ENCODE assay signal across 25 cellular contexts in the genomic region with DNA sequence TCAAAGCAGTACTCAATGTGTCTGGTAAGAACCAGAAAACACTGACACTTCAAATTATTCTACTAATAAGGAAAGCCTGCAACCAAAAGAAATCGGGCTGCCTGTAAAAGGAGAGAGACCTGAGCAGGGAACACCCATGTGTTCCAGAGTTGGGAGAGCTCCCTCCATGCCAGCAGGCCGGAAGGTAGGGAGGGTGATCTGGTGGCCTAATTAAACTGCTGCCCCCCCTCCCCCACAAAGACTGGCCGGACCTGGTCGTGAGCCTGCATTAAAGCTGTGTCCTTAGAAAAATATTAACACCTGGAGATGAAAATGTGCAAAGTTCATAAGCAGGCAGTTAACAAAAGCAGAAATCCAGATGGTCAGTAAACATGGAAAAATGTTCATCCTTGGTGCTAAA.
DNase-seq lines count a peak whose midpoint lies in the region; ATAC-seq, FAIRE-seq and TF ChIP-seq lines count a peak whose summit lies in the region.
"Had no signal": no experiment of that assay in that cellular context is flagged by ENCODE, and none has a peak within 500 bp of the region (broad histone marks: within the 10 kb centered on the region; RNA-seq: fewer than 3 reads in every experiment).

No MANE protein-coding gene starts in this region.

- DNase-seq in activated T-cell treated with anti-CD3 and anti-CD28 coated beads, Interleukin-2, amount 50 U/mL, for 72 hours = no peak
- DNase-seq in activated T-cell treated with anti-CD3 and anti-CD28 coated beads for 4 hours (no peak), kidney (peak; percentile 82), pancreas (peak in 2 of 6 donors; percentile 25 to 54), tibial artery (no peak), dedifferentiated amniotic fluid mesenchymal stem cell (ENCODE audit: extremely low spot score) (no peak), DMS79 (lab: John Stamatoyannopoulos, UW) (no peak)
- DNase-seq: activated CD4-positive, alpha-beta T cell treated with anti-CD3 and anti-CD28 coated beads for 48 hours; activated naive CD4-positive, alpha-beta T cell treated with anti-CD3 and anti-CD28 coated beads, Interleukin-2, amount 10 ng/mL, durations not matched to agents 7 days and 5 days; anterior cingulate cortex; CD4-positive, alpha-beta memory T cell; islet precursor cell; KG1; lower lobe of right lung; MM.1S; NCI-H2081; NCI-H345; stomach; trophoblast cell had no signal

- intact Hi-C loops in kidney (cut with DNase I) (no loop called here), pancreas (cut with DNase I) (no loop called here), tibial artery (cut with DNase I; ENCODE audit: low total_unique reads) (loop anchor here (2.0 to 10.0 kb wide), 2 partner anchors 64 to 170 kb away; a partner anchor contains a TSS)

- no peak overlapping the region for H3K9ac ChIP-seq in kidney (ENCODE audit: low read length in 2 of 2)
- H3K9ac ChIP-seq: neural progenitor cell had no signal

- peaks cover 33 to 46% of the 10 kb centered on the region in 2 donors for H3K36me3 Mint-ChIP-seq in activated T-cell treated with anti-CD3 and anti-CD28 coated beads, Interleukin-2, amount 50 U/mL, for 72 hours (ENCODE audit: insufficient read depth in 2 of 2)

- peaks cover 60% of the 10 kb centered on the region for H3K4me1 Mint-ChIP-seq in activated T-cell treated with anti-CD3 and anti-CD28 coated beads, Interleukin-2, amount 50 U/mL, for 72 hours (ENCODE audit: low read depth)
- H3K4me1 Mint-ChIP-seq: neural progenitor cell had no signal

- H3K27me3 Mint-ChIP-seq in activated T-cell treated with anti-CD3 and anti-CD28 coated beads, Interleukin-2, amount 50 U/mL, for 72 hours (ENCODE audit: low read depth) = no peaks in the 10 kb centered on the region
- H3K27me3 Mint-ChIP-seq: activated naive CD4-positive, alpha-beta T cell treated with anti-CD3 and anti-CD28 coated beads, Interleukin-2, amount 10 ng/mL, durations not matched to agents 7 days and 5 days; CD4-positive, alpha-beta memory T cell; dendritic cell treated with granulocyte-macrophage colony-stimulating factor and Interleukin-4, amounts not matched to agents 40 ng/mL and 50 ng/mL, for 4 days had no signal

- peaks cover 16 to 27% of the 10 kb centered on the region in 2 donors for H3K4me1 ChIP-seq in kidney (ENCODE audit: control insufficient read depth in 1 of 2, insufficient read depth in 1 of 2, low read depth in 1 of 2, low read length in 2 of 2)
- peaks cover 8 to 10% (median 8%) of the 10 kb centered on the region in 3 donors for H3K4me1 ChIP-seq in pancreas
- peaks cover 0 to 51% (median 19%) of the 10 kb centered on the region in 4 donors for H3K4me1 ChIP-seq in tibial artery
- H3K4me1 ChIP-seq: neural progenitor cell had no signal

- peak overlapping the region; percentile 59 to 88 for H3K27ac ChIP-seq in kidney (ENCODE audit: low read depth in 2 of 2, low read length in 2 of 2)
- H3K27ac ChIP-seq in pancreas = peak overlapping the region in 1 of 4 donors; percentile 33
- H3K27ac ChIP-seq in tibial artery = peak overlapping the region; percentile 81
- H3K27ac ChIP-seq: lower lobe of right lung, neural progenitor cell had no signal

- H3K9me3 ChIP-seq in kidney (ENCODE audit: control insufficient read depth in 1 of 2, low read length in 2 of 2) (no peaks in the 10 kb centered on the region), pancreas (no peaks in the 10 kb centered on the region), tibial artery (no peaks in the 10 kb centered on the region)
- H3K9me3 ChIP-seq: lower lobe of right lung, stomach had no signal

- H3K9me3 Mint-ChIP-seq in activated T-cell treated with anti-CD3 and anti-CD28 coated beads, Interleukin-2, amount 50 U/mL, for 72 hours = no peaks in the 10 kb centered on the region
- H3K9me3 Mint-ChIP-seq: activated naive CD4-positive, alpha-beta T cell treated with anti-CD3 and anti-CD28 coated beads, Interleukin-2, amount 10 ng/mL, durations not matched to agents 7 days and 5 days; CD4-positive, alpha-beta memory T cell; dendritic cell treated with granulocyte-macrophage colony-stimulating factor and Interleukin-4, amounts not matched to agents 40 ng/mL and 50 ng/mL, for 4 days; GM23338; neural progenitor cell had no signal

- no peak overlapping the region for H3K27ac Mint-ChIP-seq in activated T-cell treated with anti-CD3 and anti-CD28 coated beads, Interleukin-2, amount 50 U/mL, for 72 hours
- H3K27ac Mint-ChIP-seq: activated naive CD4-positive, alpha-beta T cell treated with anti-CD3 and anti-CD28 coated beads, Interleukin-2, amount 10 ng/mL, durations not matched to agents 7 days and 5 days; dendritic cell treated with granulocyte-macrophage colony-stimulating factor and Interleukin-4, amounts not matched to agents 40 ng/mL and 50 ng/mL, for 4 days; GM23338; neural progenitor cell had no signal

- no peak overlapping the region for H3K4me3 ChIP-seq in kidney (ENCODE audit: low read length in 2 of 2)
- no peak overlapping the region for H3K4me3 ChIP-seq in pancreas
- H3K4me3 ChIP-seq in tibial artery = no peak overlapping the region
- H3K4me3 ChIP-seq: GM23338, lower lobe of right lung, neural progenitor cell, stomach had no signal

- ATAC-seq in activated T-cell treated with anti-CD3 and anti-CD28 coated beads, Interleukin-2, amount 50 U/mL, for 72 hours (replicated peaks in 1 of 2) = no peak
- peak; percentile 33 to 82 (median 70) for ATAC-seq in pancreas
- ATAC-seq in GM19467 (IDR thresholded peaks at IDR 0.05; ENCODE audit: unreplicated experiment) = no peak
- ATAC-seq: GM23338, lower lobe of right lung had no signal

- 11 to 18% methylated on average over 4 of the region's 4 CpGs for WGBS in pancreas, 2 donors

- H3K4me3 Mint-ChIP-seq in activated T-cell treated with anti-CD3 and anti-CD28 coated beads, Interleukin-2, amount 50 U/mL, for 72 hours = peak overlapping the region; percentile 70 to 73
- H3K4me3 Mint-ChIP-seq: activated naive CD4-positive, alpha-beta T cell treated with anti-CD3 and anti-CD28 coated beads, Interleukin-2, amount 10 ng/mL, durations not matched to agents 7 days and 5 days; CD4-positive, alpha-beta memory T cell; dendritic cell treated with granulocyte-macrophage colony-stimulating factor and Interleukin-4, amounts not matched to agents 40 ng/mL and 50 ng/mL, for 4 days; GM23338; neural progenitor cell had no signal

- H3K27me3 ChIP-seq in pancreas = no peaks in the 10 kb centered on the region
- no peaks in the 10 kb centered on the region for H3K27me3 ChIP-seq in tibial artery
- H3K27me3 ChIP-seq: neural progenitor cell, stomach had no signal

- FAIRE-seq in kidney (lab: Jason Lieb, UNC) (no peak), pancreas (lab: Jason Lieb, UNC) (no peak)
- FAIRE-seq: endometrium, GM12891 had no signal

- H3K36me3 ChIP-seq in kidney (ENCODE audit: control insufficient read depth in 1 of 2, insufficient read depth in 2 of 2, low read length in 2 of 2) (peaks cover 4 to 7% of the 10 kb centered on the region in 2 donors), pancreas (no peaks in the 10 kb centered on the region), tibial artery (peaks cover 15 to 50% (median 22%) of the 10 kb centered on the region in 3 donors)
- H3K36me3 ChIP-seq: neural progenitor cell had no signal

- TF ChIP-seq CTCF in kidney (IDR thresholded peaks at IDR 0.05; ENCODE audit: borderline replicate concordance, extremely low read depth, insufficient read depth) (no peak), pancreas (IDR thresholded peaks at IDR 0.05) (no peak), tibial artery (IDR thresholded peaks at IDR 0.05) (no peak)

Comparison
In these comparisons a context has a peak if more than half of its experiments do, and no peak if none do; other contexts are left out.
1. ATAC-seq: peak in pancreas (4 of 4); none in activated T-cell treated with anti-CD3 and anti-CD28 coated beads, Interleukin-2, amount 50 U/mL, for 72 hours (0 of 2) and GM19467 (single experiment).